ENCODE assay signal across 15 cellular contexts in the genomic region with DNA sequence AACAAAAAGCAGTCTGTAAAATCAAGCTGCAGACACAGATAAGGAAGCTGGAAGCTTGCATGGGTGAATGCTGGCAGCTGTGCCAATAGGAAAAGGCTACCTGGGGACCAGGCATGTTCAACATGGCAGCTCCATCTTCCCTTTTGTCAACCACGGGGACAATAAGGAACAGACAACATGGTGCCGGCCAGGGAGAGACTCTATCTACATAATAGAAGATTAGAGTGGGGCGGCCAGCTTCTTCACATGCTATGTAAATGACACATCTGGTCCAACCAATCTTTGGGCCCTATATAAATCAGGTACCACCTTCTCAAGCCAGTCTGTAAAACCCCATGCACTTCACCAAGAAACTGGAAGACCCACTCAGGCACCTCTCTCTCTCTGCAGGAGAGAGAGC.
DNase-seq lines count a peak whose midpoint lies in the region; ATAC-seq and TF ChIP-seq lines count a peak whose summit lies in the region.
"Had no signal": no experiment of that assay in that cellular context is flagged by ENCODE, and none has a peak within 500 bp of the region (broad histone marks: within the 10 kb centered on the region; RNA-seq: fewer than 3 reads in every experiment).

No MANE protein-coding gene starts in this region.

- no peaks in the 10 kb centered on the region for H3K79me2 ChIP-seq in H9 (ENCODE audit: insufficient read depth, low read length)

- no peak overlapping the region for H2BK120ac ChIP-seq in H9 (ENCODE audit: low read depth, low read length, poor library complexity, severe bottlenecking)

- peaks cover 48 to 52% of the 10 kb centered on the region in 2 experiments for H3K4me1 Mint-ChIP-seq in H9
- peaks cover 0 to 1% (median 0%) of the 10 kb centered on the region in 7 donors for H3K4me1 Mint-ChIP-seq in naive thymus-derived CD4-positive, alpha-beta T cell
- H3K4me1 Mint-ChIP-seq: B cell had no signal

- H3K9me3 Mint-ChIP-seq in H9 = no peaks in the 10 kb centered on the region; a peak in 2 of 5 replicates
- H3K9me3 Mint-ChIP-seq in naive thymus-derived CD4-positive, alpha-beta T cell = peaks cover 0 to 17% (median 4%) of the 10 kb centered on the region in 11 donors
- H3K9me3 Mint-ChIP-seq: CD8-positive, alpha-beta T cell had no signal

- no peak overlapping the region for H3K4ac ChIP-seq in H9 (ENCODE audit: low read depth, low read length)

- H3K4me3 ChIP-seq in gastroesophageal sphincter (no peak overlapping the region), ascending aorta (no peak overlapping the region)
- no peak overlapping the region for H3K4me3 ChIP-seq in naive thymus-derived CD4-positive, alpha-beta T cell (ENCODE audit: low read length)
- H3K4me3 ChIP-seq: BLaER1 treated with 17β-estradiol and CSF1 and Interleukin-3, amounts not matched to agents 10 nM and 100 nM; GM12878 had no signal

- no peak overlapping the region for H2BK20ac ChIP-seq in H9 (ENCODE audit: low read depth, low read length, poor library complexity, severe bottlenecking)

- H2AK5ac ChIP-seq in H9 (ENCODE audit: insufficient read length, low read length) = no peak overlapping the region

- no peak overlapping the region for H3K56ac ChIP-seq in H9 (ENCODE audit: insufficient read length, low read depth, low read length)

- no peak overlapping the region for H3K4me2 ChIP-seq in H9 (ENCODE audit: insufficient read depth, insufficient read length, low read length)
- H3K4me2 ChIP-seq: BLaER1 treated with 17β-estradiol and CSF1 and Interleukin-3, amounts not matched to agents 10 nM and 100 nM had no signal

- H2BK5ac ChIP-seq in H9 (ENCODE audit: insufficient read length, low read length) = no peak overlapping the region

- no peak overlapping the region for H2AFZ ChIP-seq in H9 (ENCODE audit: low read length)

- no peaks in the 10 kb centered on the region for H3K36me3 Mint-ChIP-seq in H9 (ENCODE audit: insufficient read depth in 1 of 3, low read depth in 3 of 3)
- peaks cover 0 to 4% (median 0%) of the 10 kb centered on the region in 5 donors for H3K36me3 Mint-ChIP-seq in naive thymus-derived CD4-positive, alpha-beta T cell
- H3K36me3 Mint-ChIP-seq: CD8-positive, alpha-beta T cell had no signal

- peak; percentile 43 for DNase-seq in NCI-H82 (lab: John Stamatoyannopoulos, UW)
- no peak for DNase-seq in NCI-H82 treated with DMSO at 0.1 percent for 48 hours (lab: John Stamatoyannopoulos, UW; ENCODE audit: unreplicated experiment)
- DNase-seq in H9 = peak; percentile 44
- DNase-seq in ascending aorta (ENCODE audit: low spot score in 2 of 2) = no peak
- no peak for DNase-seq in naive thymus-derived CD4-positive, alpha-beta T cell
- DNase-seq: Calu3; CD8-positive, alpha-beta T cell; DMS79 treated with DMSO at 0.1 percent for 48 hours had no signal

- H4K5ac ChIP-seq in H9 (ENCODE audit: insufficient read length, low read depth, low read length) = no peak overlapping the region

- no peaks in the 10 kb centered on the region for H4K20me1 ChIP-seq in H9 (ENCODE audit: control insufficient read depth, insufficient read depth, insufficient read length)
- H4K20me1 ChIP-seq: BLaER1 treated with 17β-estradiol and CSF1 and Interleukin-3, amounts not matched to agents 10 nM and 100 nM had no signal

- H3K27ac Mint-ChIP-seq in H9 = 0 out of 7 replicates have a peak overlapping the region, but pooled peaks of 1 of the 3 experiments have one; percentile 21
- H3K27ac Mint-ChIP-seq in naive thymus-derived CD4-positive, alpha-beta T cell = no peak overlapping the region
- H3K27ac Mint-ChIP-seq: B cell; CD8-positive, alpha-beta T cell; IgD-negative memory B cell had no signal

- no peak overlapping the region for H3K9ac ChIP-seq in H9 (ENCODE audit: extremely low read depth, insufficient read length, low read length)
- H3K9ac ChIP-seq: BLaER1 treated with 17β-estradiol and CSF1 and Interleukin-3, amounts not matched to agents 10 nM and 100 nM had no signal

- H3K27me3 Mint-ChIP-seq in H9 (ENCODE audit: low read depth) = no peaks in the 10 kb centered on the region; the same call in 1 of the 2 replicates
- peaks cover 0 to 27% (median 14%) of the 10 kb centered on the region in 5 donors for H3K27me3 Mint-ChIP-seq in naive thymus-derived CD4-positive, alpha-beta T cell
- H3K27me3 Mint-ChIP-seq: IgD-negative memory B cell had no signal

- H3T11ph ChIP-seq in H9 (ENCODE audit: low read length) = no peak overlapping the region

- no CpG with 5 or more reads among the region's 3 CpGs for WGBS in H9 (ENCODE audit: extremely low coverage, insufficient read length, low lambda C conversion rate)
- 81% methylated on average over 3 of the region's 3 CpGs; no CpG with 5 or more reads in 1 of the 2 donors for WGBS in gastroesophageal sphincter (ENCODE audit: low coverage in 1 of 2), 2 donors

- H3K27ac ChIP-seq in H9 (ENCODE audit: insufficient read length, low read depth, low read length) = no peak overlapping the region
- peak overlapping the region in 3 of 4 donors; percentile 86 to 98 (median 94) for H3K27ac ChIP-seq in gastroesophageal sphincter
- H3K27ac ChIP-seq in ascending aorta = no peak overlapping the region
- H3K27ac ChIP-seq in naive thymus-derived CD4-positive, alpha-beta T cell (ENCODE audit: low read depth, low read length) = no peak overlapping the region
- H3K27ac ChIP-seq: BLaER1 treated with 17β-estradiol and CSF1 and Interleukin-3, amounts not matched to agents 10 nM and 100 nM had no signal

- no peak overlapping the region for H3K18ac ChIP-seq in H9 (ENCODE audit: insufficient read length, low read depth, low read length)

- H3K4me3 Mint-ChIP-seq in H9 = no peak overlapping the region
- no peak overlapping the region for H3K4me3 Mint-ChIP-seq in naive thymus-derived CD4-positive, alpha-beta T cell
- H3K4me3 Mint-ChIP-seq: B cell; CD8-positive, alpha-beta T cell had no signal

- H3K23ac ChIP-seq in H9 (ENCODE audit: insufficient read length, low read depth, low read length) = no peak overlapping the region

- no peak overlapping the region for H2BK12ac ChIP-seq in H9 (ENCODE audit: insufficient read length, low read depth, low read length)

- POLR2A ChIA-PET in naive thymus-derived CD4-positive, alpha-beta T cell (lab: Charles Lee) = no interaction called here

- H3K36me3 ChIP-seq in gastroesophageal sphincter = no peaks in the 10 kb centered on the region
- no peaks in the 10 kb centered on the region for H3K36me3 ChIP-seq in ascending aorta
- no peaks in the 10 kb centered on the region for H3K36me3 ChIP-seq in naive thymus-derived CD4-positive, alpha-beta T cell (ENCODE audit: control insufficient read depth in 2 of 3, insufficient read depth in 3 of 3, low read length in 3 of 3)
- H3K36me3 ChIP-seq: BLaER1 treated with 17β-estradiol and CSF1 and Interleukin-3, amounts not matched to agents 10 nM and 100 nM had no signal

- H4K91ac ChIP-seq in H9 (ENCODE audit: insufficient read length, low read depth, low read length) = no peak overlapping the region

- no peak overlapping the region for H3K14ac ChIP-seq in H9 (ENCODE audit: insufficient read depth, low read length)

- CTCF ChIA-PET in naive thymus-derived CD4-positive, alpha-beta T cell (lab: Charles Lee) = no interaction called here

- H4K8ac ChIP-seq in H9 (replicated peaks; ENCODE audit: insufficient read length, low read depth, low read length) = no peak overlapping the region

- TF ChIP-seq POLR2A in gastroesophageal sphincter (IDR thresholded peaks at IDR 0.05) = no peak

- H3K27me3 ChIP-seq in H9 (ENCODE audit: insufficient read depth, low read length) (no peaks in the 10 kb centered on the region), gastroesophageal sphincter (no peaks in the 10 kb centered on the region), ascending aorta (no peaks in the 10 kb centered on the region)
- H3K27me3 ChIP-seq in naive thymus-derived CD4-positive, alpha-beta T cell (ENCODE audit: control insufficient read depth in 2 of 2, insufficient read depth in 2 of 2, low read length in 2 of 2) = no peaks in the 10 kb centered on the region
- H3K27me3 ChIP-seq: BLaER1 treated with 17β-estradiol and CSF1 and Interleukin-3, amounts not matched to agents 10 nM and 100 nM had no signal

- no peaks in the 10 kb centered on the region for H3K79me1 ChIP-seq in H9 (ENCODE audit: insufficient read depth, low read depth, low read length, poor library complexity, severe bottlenecking)

- no peaks in the 10 kb centered on the region for H3K23me2 ChIP-seq in H9 (ENCODE audit: insufficient read length, low read depth, low read length, poor library complexity, severe bottlenecking)

- no peak for TF ChIP-seq CTCF in H9 (conservative IDR thresholded peaks at IDR 0.05)
- no peak for TF ChIP-seq CTCF in gastroesophageal sphincter (IDR thresholded peaks at IDR 0.05)
- no peak for TF ChIP-seq CTCF in ascending aorta (IDR thresholded peaks at IDR 0.05)

- no peak for TF ChIP-seq EP300 in gastroesophageal sphincter (IDR thresholded peaks at IDR 0.05)

- H2BK15ac ChIP-seq in H9 (ENCODE audit: low read depth, low read length) = no peak overlapping the region

- intact Hi-C loops in ascending aorta (cut with DNase I) = no loop called here
- intact Hi-C loops in naive thymus-derived CD4-positive, alpha-beta T cell (cut with micrococcal nuclease) = no loop called here

- H3K4me1 ChIP-seq in H9 (ENCODE audit: insufficient read depth, low read length) = peaks cover 12% of the 10 kb centered on the region; the same call in 1 of the 2 replicates
- peaks cover 14 to 76% (median 15%) of the 10 kb centered on the region in 3 donors for H3K4me1 ChIP-seq in gastroesophageal sphincter
- no peaks in the 10 kb centered on the region for H3K4me1 ChIP-seq in ascending aorta
- no peaks in the 10 kb centered on the region for H3K4me1 ChIP-seq in naive thymus-derived CD4-positive, alpha-beta T cell (ENCODE audit: control insufficient read depth in 2 of 2, insufficient read depth in 2 of 2, low read length in 2 of 2)

- ATAC-seq in gastroesophageal sphincter (no peak), HG02763 (IDR thresholded peaks at IDR 0.05; ENCODE audit: unreplicated experiment) (no peak)
- no peak for ATAC-seq in naive thymus-derived CD4-positive, alpha-beta T cell
- ATAC-seq: CD8-positive, alpha-beta T cell; GM12878; HepG2 had no signal

- H3K9me3 ChIP-seq in H9 (ENCODE audit: control insufficient read depth, low read depth, low read length) = no peaks in the 10 kb centered on the region
- no peaks in the 10 kb centered on the region for H3K9me3 ChIP-seq in gastroesophageal sphincter
- no peaks in the 10 kb centered on the region for H3K9me3 ChIP-seq in ascending aorta
- H3K9me3 ChIP-seq in naive thymus-derived CD4-positive, alpha-beta T cell (ENCODE audit: control insufficient read depth in 2 of 3, low read length in 3 of 3) = no peaks in the 10 kb centered on the region

Comparison
In these comparisons a context has a peak if more than half of its experiments do, and no peak if none do; other contexts are left out.
1. DNase-seq: peak in NCI-H82 (single experiment) and H9 (single experiment); none in NCI-H82 treated with DMSO at 0.1 percent for 48 hours (single experiment), ascending aorta (0 of 2) and naive thymus-derived CD4-positive, alpha-beta T cell (0 of 9).
2. H3K27ac ChIP-seq: peak in gastroesophageal sphincter (3 of 4); none in H9 (single experiment), ascending aorta (0 of 2) and naive thymus-derived CD4-positive, alpha-beta T cell (single experiment).